Comparison of ENCODE assay signal across 17 cellular contexts in the genomic region with DNA sequence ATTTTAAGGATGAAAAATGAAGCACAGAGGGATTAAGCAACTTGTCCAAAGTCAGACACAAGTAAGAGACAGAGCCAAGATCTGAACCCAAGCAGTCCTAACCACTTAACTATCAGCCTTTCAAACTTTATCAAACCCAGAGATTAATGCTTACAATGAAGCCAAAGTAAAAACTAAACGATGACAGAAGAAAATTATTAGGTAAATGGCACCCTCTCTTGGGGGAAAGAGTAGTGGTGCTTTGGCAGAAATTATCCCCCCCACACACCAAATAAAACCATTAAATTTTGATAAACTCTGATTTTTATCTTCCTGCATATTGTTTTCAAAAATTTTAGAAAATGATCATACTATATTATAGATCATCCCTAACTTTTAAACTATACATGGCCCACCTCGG.
DNase-seq lines count a peak whose midpoint lies in the region; ATAC-seq and TF ChIP-seq lines count a peak whose summit lies in the region.
"Had no signal": no experiment of that assay in that cellular context is flagged by ENCODE, and none has a peak within 500 bp of the region (broad histone marks: within the 10 kb centered on the region; RNA-seq: fewer than 3 reads in every experiment).

No MANE protein-coding gene starts in this region.

- H3K27me3 Mint-ChIP-seq in H9 (ENCODE audit: low read depth) (peaks cover 3% of the 10 kb centered on the region; the same call in 1 of the 2 replicates), T-helper 17 cell (no peaks in the 10 kb centered on the region), neural progenitor cell (ENCODE audit: insufficient read depth, low read depth) (peaks cover 2% of the 10 kb centered on the region)

- H3K56ac ChIP-seq in H9 (ENCODE audit: insufficient read length, low read depth, low read length) = no peak overlapping the region

- no peak overlapping the region for H4K5ac ChIP-seq in H9 (ENCODE audit: insufficient read length, low read depth, low read length)

- H3K36me3 Mint-ChIP-seq in H9 (ENCODE audit: insufficient read depth in 1 of 3, low read depth in 3 of 3) (peaks cover 0 to 7% (median 3%) of the 10 kb centered on the region in 3 experiments; a peak in 4 of 7 replicates), T-helper 17 cell (ENCODE audit: low read depth) (peaks cover 2% of the 10 kb centered on the region), neural progenitor cell (no peaks in the 10 kb centered on the region)
- H3K36me3 Mint-ChIP-seq: IgD-negative memory B cell had no signal

- H3K4me3 Mint-ChIP-seq in H9 (no peak overlapping the region), T-helper 17 cell (no peak overlapping the region), neural progenitor cell (no peak overlapping the region)
- H3K4me3 Mint-ChIP-seq: IgD-negative memory B cell had no signal

- H3K27ac ChIP-seq in H9 (ENCODE audit: insufficient read length, low read depth, low read length) (no peak overlapping the region), neural progenitor cell (no peak overlapping the region)
- H3K27ac ChIP-seq: 22Rv1; BLaER1 treated with 17β-estradiol and CSF1 and Interleukin-3, amounts not matched to agents 10 nM and 100 nM; RWPE1 had no signal

- H3K9me3 ChIP-seq in H9 (ENCODE audit: control insufficient read depth, low read depth, low read length) (no peaks in the 10 kb centered on the region), T-helper 17 cell (ENCODE audit: control insufficient read depth, low read length, poor library complexity, severe bottlenecking) (peaks cover 2% of the 10 kb centered on the region), neural progenitor cell (ENCODE audit: low read depth) (no peaks in the 10 kb centered on the region)

- H3K4me3 ChIP-seq in neural progenitor cell = no peak overlapping the region
- H3K4me3 ChIP-seq: BLaER1 treated with 17β-estradiol and CSF1 and Interleukin-3, amounts not matched to agents 10 nM and 100 nM had no signal

- H3K23ac ChIP-seq in H9 (ENCODE audit: insufficient read length, low read depth, low read length) = no peak overlapping the region

- ATAC-seq in T-helper 17 cell = no peak
- no peak for ATAC-seq in GM18868 (IDR thresholded peaks at IDR 0.05; ENCODE audit: unreplicated experiment)
- ATAC-seq: PC-3 had no signal

- no peaks in the 10 kb centered on the region for H3K36me3 ChIP-seq in neural progenitor cell
- H3K36me3 ChIP-seq: BLaER1 treated with 17β-estradiol and CSF1 and Interleukin-3, amounts not matched to agents 10 nM and 100 nM had no signal

- no peak overlapping the region for H2BK15ac ChIP-seq in H9 (ENCODE audit: low read depth, low read length)

- H4K8ac ChIP-seq in H9 (replicated peaks; ENCODE audit: insufficient read length, low read depth, low read length) = no peak overlapping the region

- H3K27me3 ChIP-seq in H9 (ENCODE audit: insufficient read depth, low read length) (no peaks in the 10 kb centered on the region), neural progenitor cell (no peaks in the 10 kb centered on the region)
- H3K27me3 ChIP-seq: BLaER1 treated with 17β-estradiol and CSF1 and Interleukin-3, amounts not matched to agents 10 nM and 100 nM had no signal

- H3K4me1 ChIP-seq in H9 (ENCODE audit: insufficient read depth, low read length) = no peaks in the 10 kb centered on the region
- no peaks in the 10 kb centered on the region for H3K4me1 ChIP-seq in neural progenitor cell
- H3K4me1 ChIP-seq: BLaER1 treated with 17β-estradiol and CSF1 and Interleukin-3, amounts not matched to agents 10 nM and 100 nM had no signal

- no peak overlapping the region for H3K9ac ChIP-seq in H9 (ENCODE audit: extremely low read depth, insufficient read length, low read length)
- no peak overlapping the region for H3K9ac ChIP-seq in neural progenitor cell
- H3K9ac ChIP-seq: BLaER1 treated with 17β-estradiol and CSF1 and Interleukin-3, amounts not matched to agents 10 nM and 100 nM had no signal

- no peak overlapping the region for H4K91ac ChIP-seq in H9 (ENCODE audit: insufficient read length, low read depth, low read length)

- H2BK20ac ChIP-seq in H9 (ENCODE audit: low read depth, low read length, poor library complexity, severe bottlenecking) = no peak overlapping the region

- H3K79me2 ChIP-seq in H9 (ENCODE audit: insufficient read depth, low read length) (no peaks in the 10 kb centered on the region), neural progenitor cell (ENCODE audit: low read depth) (no peaks in the 10 kb centered on the region)

- H3K23me2 ChIP-seq in H9 (ENCODE audit: insufficient read length, low read depth, low read length, poor library complexity, severe bottlenecking) = no peaks in the 10 kb centered on the region

- no peaks in the 10 kb centered on the region for H3K4me1 Mint-ChIP-seq in H9
- peaks cover 3% of the 10 kb centered on the region for H3K4me1 Mint-ChIP-seq in T-helper 17 cell
- H3K4me1 Mint-ChIP-seq in neural progenitor cell = peaks cover 2% of the 10 kb centered on the region
- H3K4me1 Mint-ChIP-seq: IgD-negative memory B cell had no signal

- WGBS in H9 (ENCODE audit: extremely low coverage, insufficient read length, low lambda C conversion rate) = no CpG with 5 or more reads among the region's 2 CpGs

- H4K20me1 ChIP-seq in H9 (ENCODE audit: control insufficient read depth, insufficient read depth, insufficient read length) (no peaks in the 10 kb centered on the region), neural progenitor cell (ENCODE audit: low read depth) (no peaks in the 10 kb centered on the region)
- H4K20me1 ChIP-seq: BLaER1 treated with 17β-estradiol and CSF1 and Interleukin-3, amounts not matched to agents 10 nM and 100 nM had no signal

- H3K4me2 ChIP-seq in H9 (ENCODE audit: insufficient read depth, insufficient read length, low read length) = no peak overlapping the region
- no peak overlapping the region for H3K4me2 ChIP-seq in neural progenitor cell
- H3K4me2 ChIP-seq: BLaER1 treated with 17β-estradiol and CSF1 and Interleukin-3, amounts not matched to agents 10 nM and 100 nM had no signal

- no peak overlapping the region for H3K18ac ChIP-seq in H9 (ENCODE audit: insufficient read length, low read depth, low read length)

- peaks cover 6 to 10% of the 10 kb centered on the region in 2 experiments; a peak in 2 of 5 replicates for H3K9me3 Mint-ChIP-seq in H9
- peaks cover 4% of the 10 kb centered on the region for H3K9me3 Mint-ChIP-seq in neural progenitor cell

- H3F3A ChIP-seq in neural progenitor cell (ENCODE audit: low read depth) = no peaks in the 10 kb centered on the region

- H2AK5ac ChIP-seq in H9 (ENCODE audit: insufficient read length, low read length) = no peak overlapping the region

- no peak overlapping the region for H2BK12ac ChIP-seq in H9 (ENCODE audit: insufficient read length, low read depth, low read length)

- TF ChIP-seq CTCF in H9 (conservative IDR thresholded peaks at IDR 0.05) (0 out of 3 replicates have a peak, but pooled peaks have one; percentile 15), neural progenitor cell (IDR thresholded peaks at IDR 0.05) (peak; percentile 7)

- H3K27ac Mint-ChIP-seq in H9 (no peak overlapping the region), T-helper 17 cell (peak overlapping the region; percentile 5), neural progenitor cell (no peak overlapping the region)
- H3K27ac Mint-ChIP-seq: IgD-negative memory B cell had no signal

- H2AFZ ChIP-seq in H9 (ENCODE audit: low read length) = no peak overlapping the region
- no peak overlapping the region for H2AFZ ChIP-seq in neural progenitor cell (replicated peaks)

- no peak overlapping the region for H2BK5ac ChIP-seq in H9 (ENCODE audit: insufficient read length, low read length)

- H3K79me1 ChIP-seq in H9 (ENCODE audit: insufficient read depth, low read depth, low read length, poor library complexity, severe bottlenecking) = no peaks in the 10 kb centered on the region

- no peak overlapping the region for H2BK120ac ChIP-seq in H9 (ENCODE audit: low read depth, low read length, poor library complexity, severe bottlenecking)

- no peak overlapping the region for H3K14ac ChIP-seq in H9 (ENCODE audit: insufficient read depth, low read length)

- DNase-seq in DMS 273 (lab: John Stamatoyannopoulos, UW; ENCODE audit: unreplicated experiment) (peak; percentile 1), DMS 273 treated with DMSO at 0.1 percent for 48 hours (lab: John Stamatoyannopoulos, UW) (no peak), H9 (no peak), T-helper 17 cell (no peak), neural progenitor cell (ENCODE audit: low spot score) (no peak), D341Med (ENCODE audit: low spot score) (no peak)
- no peak for DNase-seq in activated CD4-positive, alpha-beta T cell treated with anti-CD3 and anti-CD28 coated beads for 1 hour
- DNase-seq: H7, NCI-H1417 treated with DMSO at 0.1 percent for 48 hours, NCI-H1930, NCI-H748 treated with DMSO at 0.1 percent for 48 hours, PC-3 had no signal

- no peak overlapping the region for H3K4ac ChIP-seq in H9 (ENCODE audit: low read depth, low read length)

- H3T11ph ChIP-seq in H9 (ENCODE audit: low read length) = no peak overlapping the region
